Comparison of ENCODE assay signal across 1 cellular context in the genomic region with DNA sequence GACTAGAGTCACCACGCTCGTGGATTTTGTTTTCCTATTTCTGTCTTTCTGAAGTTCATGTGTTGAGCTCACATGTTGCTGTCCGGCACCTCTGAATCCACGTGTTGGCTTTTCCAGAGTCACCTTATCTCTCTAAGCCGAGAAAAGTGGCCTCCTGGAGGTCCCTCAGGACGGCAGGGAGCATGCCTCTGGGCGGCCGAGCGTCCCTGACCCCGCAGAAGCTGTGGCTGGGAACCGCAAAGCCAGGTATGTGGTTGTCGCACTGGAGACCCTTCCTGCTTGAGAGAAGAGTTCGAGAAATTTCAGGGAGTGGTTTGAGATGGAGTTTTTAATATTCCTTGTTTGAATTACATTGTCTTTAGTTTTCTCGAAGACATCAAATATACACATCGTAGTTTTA.
TF ChIP-seq lines count a peak whose summit lies in the region.

No MANE protein-coding gene starts in this region.

TF ChIP-seq in A549, 52 proteins besides CTCF, POLR2A, EP300 and RAD21 (continued from another document):
- TF ChIP-seq, protein P1, sequence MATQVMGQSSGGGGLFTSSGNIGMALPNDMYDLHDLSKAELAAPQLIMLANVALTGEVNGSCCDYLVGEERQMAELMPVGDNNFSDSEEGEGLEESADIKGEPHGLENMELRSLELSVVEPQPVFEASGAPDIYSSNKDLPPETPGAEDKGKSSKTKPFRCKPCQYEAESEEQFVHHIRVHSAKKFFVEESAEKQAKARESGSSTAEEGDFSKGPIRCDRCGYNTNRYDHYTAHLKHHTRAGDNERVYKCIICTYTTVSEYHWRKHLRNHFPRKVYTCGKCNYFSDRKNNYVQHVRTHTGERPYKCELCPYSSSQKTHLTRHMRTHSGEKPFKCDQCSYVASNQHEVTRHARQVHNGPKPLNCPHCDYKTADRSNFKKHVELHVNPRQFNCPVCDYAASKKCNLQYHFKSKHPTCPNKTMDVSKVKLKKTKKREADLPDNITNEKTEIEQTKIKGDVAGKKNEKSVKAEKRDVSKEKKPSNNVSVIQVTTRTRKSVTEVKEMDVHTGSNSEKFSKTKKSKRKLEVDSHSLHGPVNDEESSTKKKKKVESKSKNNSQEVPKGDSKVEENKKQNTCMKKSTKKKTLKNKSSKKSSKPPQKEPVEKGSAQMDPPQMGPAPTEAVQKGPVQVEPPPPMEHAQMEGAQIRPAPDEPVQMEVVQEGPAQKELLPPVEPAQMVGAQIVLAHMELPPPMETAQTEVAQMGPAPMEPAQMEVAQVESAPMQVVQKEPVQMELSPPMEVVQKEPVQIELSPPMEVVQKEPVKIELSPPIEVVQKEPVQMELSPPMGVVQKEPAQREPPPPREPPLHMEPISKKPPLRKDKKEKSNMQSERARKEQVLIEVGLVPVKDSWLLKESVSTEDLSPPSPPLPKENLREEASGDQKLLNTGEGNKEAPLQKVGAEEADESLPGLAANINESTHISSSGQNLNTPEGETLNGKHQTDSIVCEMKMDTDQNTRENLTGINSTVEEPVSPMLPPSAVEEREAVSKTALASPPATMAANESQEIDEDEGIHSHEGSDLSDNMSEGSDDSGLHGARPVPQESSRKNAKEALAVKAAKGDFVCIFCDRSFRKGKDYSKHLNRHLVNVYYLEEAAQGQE (IDR thresholded peaks at IDR 0.05), result no peak
- TF ChIP-seq POLR2AphosphoS2 (conservative IDR thresholded peaks at IDR 0.05; ENCODE audit: low read length) (no peak), MYC (IDR thresholded peaks at IDR 0.05; ENCODE audit: borderline replicate concordance, low read length) (no peak), MAFK (IDR thresholded peaks at IDR 0.05; ENCODE audit: partially characterized antibody) (no peak)
- TF ChIP-seq, protein P2, sequence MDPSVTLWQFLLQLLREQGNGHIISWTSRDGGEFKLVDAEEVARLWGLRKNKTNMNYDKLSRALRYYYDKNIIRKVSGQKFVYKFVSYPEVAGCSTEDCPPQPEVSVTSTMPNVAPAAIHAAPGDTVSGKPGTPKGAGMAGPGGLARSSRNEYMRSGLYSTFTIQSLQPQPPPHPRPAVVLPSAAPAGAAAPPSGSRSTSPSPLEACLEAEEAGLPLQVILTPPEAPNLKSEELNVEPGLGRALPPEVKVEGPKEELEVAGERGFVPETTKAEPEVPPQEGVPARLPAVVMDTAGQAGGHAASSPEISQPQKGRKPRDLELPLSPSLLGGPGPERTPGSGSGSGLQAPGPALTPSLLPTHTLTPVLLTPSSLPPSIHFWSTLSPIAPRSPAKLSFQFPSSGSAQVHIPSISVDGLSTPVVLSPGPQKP (IDR thresholded peaks at IDR 0.05; ENCODE audit: low read depth, low read length), result no peak
- TF ChIP-seq, protein P3, sequence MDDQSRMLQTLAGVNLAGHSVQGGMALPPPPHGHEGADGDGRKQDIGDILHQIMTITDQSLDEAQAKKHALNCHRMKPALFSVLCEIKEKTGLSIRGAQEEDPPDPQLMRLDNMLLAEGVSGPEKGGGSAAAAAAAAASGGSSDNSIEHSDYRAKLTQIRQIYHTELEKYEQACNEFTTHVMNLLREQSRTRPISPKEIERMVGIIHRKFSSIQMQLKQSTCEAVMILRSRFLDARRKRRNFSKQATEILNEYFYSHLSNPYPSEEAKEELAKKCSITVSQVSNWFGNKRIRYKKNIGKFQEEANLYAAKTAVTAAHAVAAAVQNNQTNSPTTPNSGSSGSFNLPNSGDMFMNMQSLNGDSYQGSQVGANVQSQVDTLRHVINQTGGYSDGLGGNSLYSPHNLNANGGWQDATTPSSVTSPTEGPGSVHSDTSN (IDR thresholded peaks at IDR 0.05), result no peak
TF ChIP-seq in A549: peak in this region for 0.
